Comparison of ENCODE assay signal across 24 cellular contexts in the genomic region with DNA sequence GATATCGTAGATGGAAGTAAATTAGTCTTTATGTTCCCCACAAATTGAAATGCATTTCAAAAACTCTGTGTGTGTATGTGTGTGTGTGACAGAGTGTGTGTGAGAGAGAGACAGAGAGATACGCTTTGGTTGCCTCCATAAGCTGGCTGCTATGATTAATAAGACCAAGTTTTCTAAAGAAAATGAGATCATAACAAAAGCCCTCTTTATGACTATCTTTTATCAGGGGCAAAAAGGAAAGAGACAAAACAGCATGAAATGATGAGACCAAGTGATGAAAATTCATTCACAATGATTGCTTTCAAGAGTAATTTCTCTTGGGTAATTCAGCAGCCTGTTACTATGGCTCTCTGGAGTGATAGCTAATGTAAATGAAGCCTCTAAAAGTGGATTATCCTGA.
A peak's percentile ranks its signal among the peaks of the same experiment; 100 is the strongest.
DNase-seq lines count a peak whose midpoint lies in the region; ATAC-seq, FAIRE-seq and TF ChIP-seq lines count a peak whose summit lies in the region.
"Had no signal": no experiment of that assay in that cellular context is flagged by ENCODE, and none has a peak within 500 bp of the region (broad histone marks: within the 10 kb centered on the region; RNA-seq: fewer than 3 reads in every experiment).

No MANE protein-coding gene starts in this region.

- H3K27ac Mint-ChIP-seq in activated B cell treated with CpG ODN at 0.5 μM for 24 hours = peak overlapping the region; percentile 66
- H3K27ac Mint-ChIP-seq: CD4-positive, alpha-beta memory T cell had no signal

- peak overlapping the region; percentile 26 for H3K4me2 ChIP-seq in neural cell (ENCODE audit: low read length)

- H3K27me3 Mint-ChIP-seq in activated B cell treated with CpG ODN at 0.5 μM for 24 hours = no peaks in the 10 kb centered on the region
- H3K27me3 Mint-ChIP-seq: CD4-positive, alpha-beta memory T cell had no signal

- H3K9me3 Mint-ChIP-seq in activated B cell treated with CpG ODN at 0.5 μM for 24 hours = peaks cover 2% of the 10 kb centered on the region

- TF ChIP-seq POLR2A in GM12891 (IDR thresholded peaks at IDR 0.05; ENCODE audit: low read depth, low read length) (no peak), body of pancreas (IDR thresholded peaks at IDR 0.05) (no peak)

- H3K4me1 Mint-ChIP-seq in activated B cell treated with CpG ODN at 0.5 μM for 24 hours = peaks cover 68% of the 10 kb centered on the region

- H3K4me1 ChIP-seq in HUES64 (ENCODE audit: insufficient read depth, low read length) = peaks cover 29% of the 10 kb centered on the region
- peaks cover 7% of the 10 kb centered on the region for H3K4me1 ChIP-seq in body of pancreas
- H3K4me1 ChIP-seq in small intestine (ENCODE audit: control insufficient read depth in 2 of 2, insufficient read depth in 1 of 2, low read depth in 1 of 2, low read length in 1 of 2) = peaks cover 0 to 4% of the 10 kb centered on the region in 2 donors
- H3K4me1 ChIP-seq: Peyer's patch, SJCRH30 had no signal

- H4K20me1 ChIP-seq in neural cell (ENCODE audit: insufficient read depth) = no peaks in the 10 kb centered on the region
- H4K20me1 ChIP-seq: BLaER1 treated with 17β-estradiol and CSF1 and Interleukin-3, amounts not matched to agents 10 nM and 100 nM had no signal

- H3K27ac ChIP-seq in HUES64 (ENCODE audit: low read depth, low read length) = peak overlapping the region; percentile 74; the same call in 1 of the 2 replicates
- peak overlapping the region; percentile 69 for H3K27ac ChIP-seq in neural cell (ENCODE audit: low read length)
- H3K27ac ChIP-seq in body of pancreas = no peak overlapping the region
- H3K27ac ChIP-seq in small intestine (ENCODE audit: low read depth in 1 of 2, low read length in 1 of 2) = no peak overlapping the region
- H3K27ac ChIP-seq: BLaER1 treated with 17β-estradiol and CSF1 and Interleukin-3, amounts not matched to agents 10 nM and 100 nM; HL-60; Peyer's patch; SJCRH30 had no signal

- H3K27me3 ChIP-seq in HUES64 (ENCODE audit: insufficient read depth, low read length) (no peaks in the 10 kb centered on the region), neural cell (ENCODE audit: insufficient read depth, low read depth, low read length) (no peaks in the 10 kb centered on the region), body of pancreas (no peaks in the 10 kb centered on the region), small intestine (ENCODE audit: control insufficient read depth in 2 of 2, insufficient read depth in 2 of 2, low read length in 2 of 2) (no peaks in the 10 kb centered on the region)
- H3K27me3 ChIP-seq: BLaER1 treated with 17β-estradiol and CSF1 and Interleukin-3, amounts not matched to agents 10 nM and 100 nM; Peyer's patch; SJCRH30 had no signal

- DNase-seq in GM12891 (ENCODE audit: insufficient read length, low spot score) = no peak
- no peak for DNase-seq in activated B cell treated with CpG ODN at 0.5 μM for 24 hours
- no peak for DNase-seq in body of pancreas
- no peak for DNase-seq in activated T-cell treated with anti-CD3 and anti-CD28 coated beads, Interleukin-2, amount 50 U/mL, for 48 hours
- DNase-seq in small intestine = no peak
- DNase-seq: ACHN; CD4-positive, alpha-beta memory T cell; DND-41; KG1; NCI-H1092 treated with DMSO at 0.1 percent for 48 hours; NCI-H1436 treated with DMSO at 0.1 percent for 48 hours; NCI-H1930; NCI-H226; NCI-H524; NCI-H774; NK-92 treated with Interleukin-12 subunit alpha and Interleukin-12 subunit beta, amount 100 ng/mL, for 24 hours; Peyer's patch; SJCRH30 had no signal

- H3K9ac ChIP-seq in HUES64 (ENCODE audit: low read depth, low read length) = no peak overlapping the region
- H3K9ac ChIP-seq in neural cell (ENCODE audit: low read length) = no peak overlapping the region
- H3K9ac ChIP-seq: BLaER1 treated with 17β-estradiol and CSF1 and Interleukin-3, amounts not matched to agents 10 nM and 100 nM had no signal

- peak; percentile 56 for TF ChIP-seq EP300 in neural cell (conservative IDR thresholded peaks at IDR 0.05; ENCODE audit: poor library complexity, severe bottlenecking)

- no peaks in the 10 kb centered on the region for H3K36me3 Mint-ChIP-seq in activated B cell treated with CpG ODN at 0.5 μM for 24 hours (ENCODE audit: low read depth)
- H3K36me3 Mint-ChIP-seq: CD4-positive, alpha-beta memory T cell had no signal

- WGBS in HUES64 = 96% methylated on average over 2 of the region's 2 CpGs
- 88 to 97% methylated on average over 2 of the region's 2 CpGs for WGBS in body of pancreas, 2 donors
- WGBS in small intestine, 3 donors = 95 to 99% (median 96%) methylated on average over 2 of the region's 2 CpGs

- POLR2A ChIA-PET in activated B cell treated with CpG ODN at 0.5 μM for 24 hours (lab: Charles Lee) = interaction anchor here (0.7 to 1.8 kb wide), 3 partner anchors 14 to 282 kb away, joined by 3 to 4 read pairs (median 4); no protein-coding TSS in a partner anchor

- peaks cover 4% of the 10 kb centered on the region for H3F3A ChIP-seq in neural cell (ENCODE audit: insufficient read depth, low read length, poor library complexity, severe bottlenecking)

- H3K4me3 ChIP-seq in HUES64 (ENCODE audit: low read length) (no peak overlapping the region), neural cell (ENCODE audit: low read length) (peak overlapping the region; percentile 37), body of pancreas (no peak overlapping the region), small intestine (ENCODE audit: low read depth in 1 of 2, low read length in 2 of 2) (no peak overlapping the region)
- H3K4me3 ChIP-seq: BLaER1 treated with 17β-estradiol and CSF1 and Interleukin-3, amounts not matched to agents 10 nM and 100 nM; GM12878; Peyer's patch; SJCRH30 had no signal

- no peaks in the 10 kb centered on the region for H3K9me2 ChIP-seq in neural cell (ENCODE audit: insufficient read depth, low read length)

- H3K36me3 ChIP-seq in HUES64 (ENCODE audit: insufficient read depth, low read length) (no peaks in the 10 kb centered on the region), neural cell (ENCODE audit: insufficient read depth, low read length) (no peaks in the 10 kb centered on the region), body of pancreas (replicated peaks in 1 of 2; ENCODE audit: insufficient read depth in 1 of 2, low read depth in 2 of 2) (no peaks in the 10 kb centered on the region), small intestine (ENCODE audit: control insufficient read depth in 2 of 2, insufficient read depth in 2 of 2, low read length in 2 of 2) (no peaks in the 10 kb centered on the region)
- H3K36me3 ChIP-seq: BLaER1 treated with 17β-estradiol and CSF1 and Interleukin-3, amounts not matched to agents 10 nM and 100 nM; Peyer's patch; SJCRH30 had no signal

- intact Hi-C loops in activated B cell treated with CpG ODN at 0.5 μM for 24 hours (cut with micrococcal nuclease) (no loop called here), body of pancreas (cut with DNase I) (no loop called here)

- no peaks in the 10 kb centered on the region for H3K9me3 ChIP-seq in HUES64 (ENCODE audit: insufficient read depth, low read depth, low read length)
- H3K9me3 ChIP-seq in neural cell (ENCODE audit: low read length) = no peaks in the 10 kb centered on the region
- no peaks in the 10 kb centered on the region for H3K9me3 ChIP-seq in body of pancreas
- H3K9me3 ChIP-seq in small intestine (ENCODE audit: control insufficient read depth, low read depth) = no peaks in the 10 kb centered on the region
- H3K9me3 ChIP-seq: Peyer's patch, SJCRH30 had no signal

- no peaks in the 10 kb centered on the region for H3K79me2 ChIP-seq in neural cell (replicated peaks; ENCODE audit: insufficient read depth, low read length)

- FAIRE-seq in GM12891 (lab: Jason Lieb, UNC) (peak; percentile 69), small intestine (lab: Jason Lieb, UNC) (no peak)
- FAIRE-seq: GM12878 had no signal

- no peak overlapping the region for H3K4me3 Mint-ChIP-seq in activated B cell treated with CpG ODN at 0.5 μM for 24 hours
- H3K4me3 Mint-ChIP-seq: CD4-positive, alpha-beta memory T cell had no signal

- ATAC-seq in activated B cell treated with CpG ODN at 0.5 μM for 24 hours (ENCODE audit: low read depth) (no peak), body of pancreas (no peak), GM21367 (IDR thresholded peaks at IDR 0.05; ENCODE audit: unreplicated experiment) (no peak)
- ATAC-seq: GM12878 had no signal

- CTCF ChIA-PET in activated B cell treated with CpG ODN at 0.5 μM for 24 hours (lab: Charles Lee) = interaction anchor here (1.3 kb wide), 1 partner anchor 16 kb away, joined by 3 read pairs; no protein-coding TSS in a partner anchor

- TF ChIP-seq RAD21 in neural cell (conservative IDR thresholded peaks at IDR 0.05) = peak; percentile 14

- H2AFZ ChIP-seq in neural cell (ENCODE audit: low read depth, low read length) = no peak overlapping the region

- TF ChIP-seq CTCF in activated B cell treated with CpG ODN at 0.5 μM for 24 hours (IDR thresholded peaks at IDR 0.05) (no peak), neural cell (IDR thresholded peaks at IDR 0.05; ENCODE audit: poor library complexity, severe bottlenecking) (no peak), body of pancreas (IDR thresholded peaks at IDR 0.05) (no peak)

TF ChIP-seq in GM12891, 5 proteins besides CTCF, POLR2A, EP300 and RAD21:
- no peak for TF ChIP-seq SPI1 (IDR thresholded peaks at IDR 0.05; ENCODE audit: low read depth, low read length)
- TF ChIP-seq POU2F2 (IDR thresholded peaks at IDR 0.05; ENCODE audit: low read depth, low read length) = no peak
- no peak for TF ChIP-seq POLR2AphosphoS5 (IDR thresholded peaks at IDR 0.05; ENCODE audit: low read depth, low read length)
- TF ChIP-seq PAX5 (IDR thresholded peaks at IDR 0.05; ENCODE audit: insufficient read depth, low read length, severe bottlenecking) = no peak

TF ChIP-seq in neural cell, 6 proteins besides CTCF, POLR2A, EP300 and RAD21:
- no peak for TF ChIP-seq TAF1 (IDR thresholded peaks at IDR 0.05; ENCODE audit: low read depth)
- TF ChIP-seq SMC3 (conservative IDR thresholded peaks at IDR 0.05; ENCODE audit: poor library complexity) = peak; percentile 17
- peak; percentile 17 for TF ChIP-seq POLR2AphosphoS5 (IDR thresholded peaks at IDR 0.05)

Comparison
In these comparisons a context has a peak if more than half of its experiments do, and no peak if none do; other contexts are left out.
1. H3K27ac ChIP-seq: peak in HUES64 (single experiment) and neural cell (single experiment); none in body of pancreas (0 of 4) and small intestine (0 of 2).